In the genomic region with DNA sequence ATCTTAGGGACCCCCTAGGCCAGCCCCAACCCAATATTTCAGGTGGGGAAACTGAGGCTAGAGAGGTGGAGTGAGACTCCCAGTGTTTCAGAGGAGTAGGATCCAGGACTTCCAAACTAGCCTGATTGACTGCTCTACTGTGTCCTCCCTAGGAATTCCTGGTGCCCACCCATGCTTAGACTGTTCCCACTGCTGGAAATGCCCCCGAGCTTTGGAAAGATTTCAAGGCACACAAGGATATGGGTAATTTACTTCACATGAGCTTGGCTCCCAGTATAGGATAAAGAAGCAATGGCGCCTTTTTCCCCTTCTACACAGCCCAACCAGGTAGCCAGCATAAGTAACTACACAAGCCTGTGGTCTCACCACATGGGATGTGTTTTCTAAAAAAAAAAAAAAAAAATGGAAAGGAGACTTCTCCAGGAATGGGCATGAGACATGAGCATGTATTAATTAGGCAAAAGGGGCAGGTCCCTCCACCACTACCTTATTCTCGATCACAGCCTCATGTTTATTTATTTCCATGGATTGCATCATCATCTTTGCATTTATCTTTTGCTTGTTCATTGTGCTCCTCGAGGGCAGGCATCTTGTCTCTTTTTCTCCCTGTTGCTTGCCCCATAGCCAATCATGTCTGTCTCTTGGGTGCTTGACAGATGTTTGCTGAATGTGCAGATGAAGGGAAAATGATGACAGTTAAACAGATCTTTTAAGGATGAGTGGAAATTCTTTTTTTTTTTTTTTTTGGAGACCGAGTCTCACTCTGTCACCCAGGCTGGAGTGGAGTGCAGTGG, we compare ENCODE assay signal across 2 cellular contexts.
TF ChIP-seq lines count a peak whose summit lies in the region.

No MANE protein-coding gene starts in this region.

TF ChIP-seq in HCT116, 20 proteins besides CTCF, POLR2A, EP300 and RAD21 (continued from another document):
- TF ChIP-seq YY1 (IDR thresholded peaks at IDR 0.05; ENCODE audit: extremely low read depth, insufficient replicate concordance, low read depth, low read length): no peak
TF ChIP-seq in HCT116: peak in this region for 1.

TF ChIP-seq in K562, 482 proteins besides CTCF, POLR2A, EP300 and RAD21 (continues in another document):
- TF ChIP-seq, protein P1, sequence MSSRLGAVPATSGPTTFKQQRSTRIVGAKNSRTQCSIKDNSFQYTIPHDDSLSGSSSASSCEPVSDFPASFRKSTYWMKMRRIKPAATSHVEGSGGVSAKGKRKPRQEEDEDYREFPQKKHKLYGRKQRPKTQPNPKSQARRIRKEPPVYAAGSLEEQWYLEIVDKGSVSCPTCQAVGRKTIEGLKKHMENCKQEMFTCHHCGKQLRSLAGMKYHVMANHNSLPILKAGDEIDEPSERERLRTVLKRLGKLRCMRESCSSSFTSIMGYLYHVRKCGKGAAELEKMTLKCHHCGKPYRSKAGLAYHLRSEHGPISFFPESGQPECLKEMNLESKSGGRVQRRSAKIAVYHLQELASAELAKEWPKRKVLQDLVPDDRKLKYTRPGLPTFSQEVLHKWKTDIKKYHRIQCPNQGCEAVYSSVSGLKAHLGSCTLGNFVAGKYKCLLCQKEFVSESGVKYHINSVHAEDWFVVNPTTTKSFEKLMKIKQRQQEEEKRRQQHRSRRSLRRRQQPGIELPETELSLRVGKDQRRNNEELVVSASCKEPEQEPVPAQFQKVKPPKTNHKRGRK (tag; IDR thresholded peaks at IDR 0.05): no peak
- TF ChIP-seq MTF1 (CRISPR knock-in tag; IDR thresholded peaks at IDR 0.05; ENCODE audit: borderline replicate concordance): no peak
- TF ChIP-seq POLR2AphosphoS5 (IDR thresholded peaks at IDR 0.05; ENCODE audit: control insufficient read depth, insufficient read depth, low read depth, low read length): no peak
- no peak for TF ChIP-seq ZNF507 (tag; conservative IDR thresholded peaks at IDR 0.05)
- peak; percentile 37; the same call in 1 of the 2 replicates for TF ChIP-seq C11orf30 (IDR thresholded peaks at IDR 0.05; ENCODE audit: low read depth)
- TF ChIP-seq, protein P2, sequence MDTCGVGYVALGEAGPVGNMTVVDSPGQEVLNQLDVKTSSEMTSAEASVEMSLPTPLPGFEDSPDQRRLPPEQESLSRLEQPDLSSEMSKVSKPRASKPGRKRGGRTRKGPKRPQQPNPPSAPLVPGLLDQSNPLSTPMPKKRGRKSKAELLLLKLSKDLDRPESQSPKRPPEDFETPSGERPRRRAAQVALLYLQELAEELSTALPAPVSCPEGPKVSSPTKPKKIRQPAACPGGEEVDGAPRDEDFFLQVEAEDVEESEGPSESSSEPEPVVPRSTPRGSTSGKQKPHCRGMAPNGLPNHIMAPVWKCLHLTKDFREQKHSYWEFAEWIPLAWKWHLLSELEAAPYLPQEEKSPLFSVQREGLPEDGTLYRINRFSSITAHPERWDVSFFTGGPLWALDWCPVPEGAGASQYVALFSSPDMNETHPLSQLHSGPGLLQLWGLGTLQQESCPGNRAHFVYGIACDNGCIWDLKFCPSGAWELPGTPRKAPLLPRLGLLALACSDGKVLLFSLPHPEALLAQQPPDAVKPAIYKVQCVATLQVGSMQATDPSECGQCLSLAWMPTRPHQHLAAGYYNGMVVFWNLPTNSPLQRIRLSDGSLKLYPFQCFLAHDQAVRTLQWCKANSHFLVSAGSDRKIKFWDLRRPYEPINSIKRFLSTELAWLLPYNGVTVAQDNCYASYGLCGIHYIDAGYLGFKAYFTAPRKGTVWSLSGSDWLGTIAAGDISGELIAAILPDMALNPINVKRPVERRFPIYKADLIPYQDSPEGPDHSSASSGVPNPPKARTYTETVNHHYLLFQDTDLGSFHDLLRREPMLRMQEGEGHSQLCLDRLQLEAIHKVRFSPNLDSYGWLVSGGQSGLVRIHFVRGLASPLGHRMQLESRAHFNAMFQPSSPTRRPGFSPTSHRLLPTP (IDR thresholded peaks at IDR 0.05; ENCODE audit: borderline replicate concordance, extremely low read depth, insufficient read length): no peak
- no peak for TF ChIP-seq ZZZ3 (IDR thresholded peaks at IDR 0.05)
- no peak for TF ChIP-seq SMAD4 (CRISPR knock-in tag; conservative IDR thresholded peaks at IDR 0.05)
- TF ChIP-seq, protein P3, sequence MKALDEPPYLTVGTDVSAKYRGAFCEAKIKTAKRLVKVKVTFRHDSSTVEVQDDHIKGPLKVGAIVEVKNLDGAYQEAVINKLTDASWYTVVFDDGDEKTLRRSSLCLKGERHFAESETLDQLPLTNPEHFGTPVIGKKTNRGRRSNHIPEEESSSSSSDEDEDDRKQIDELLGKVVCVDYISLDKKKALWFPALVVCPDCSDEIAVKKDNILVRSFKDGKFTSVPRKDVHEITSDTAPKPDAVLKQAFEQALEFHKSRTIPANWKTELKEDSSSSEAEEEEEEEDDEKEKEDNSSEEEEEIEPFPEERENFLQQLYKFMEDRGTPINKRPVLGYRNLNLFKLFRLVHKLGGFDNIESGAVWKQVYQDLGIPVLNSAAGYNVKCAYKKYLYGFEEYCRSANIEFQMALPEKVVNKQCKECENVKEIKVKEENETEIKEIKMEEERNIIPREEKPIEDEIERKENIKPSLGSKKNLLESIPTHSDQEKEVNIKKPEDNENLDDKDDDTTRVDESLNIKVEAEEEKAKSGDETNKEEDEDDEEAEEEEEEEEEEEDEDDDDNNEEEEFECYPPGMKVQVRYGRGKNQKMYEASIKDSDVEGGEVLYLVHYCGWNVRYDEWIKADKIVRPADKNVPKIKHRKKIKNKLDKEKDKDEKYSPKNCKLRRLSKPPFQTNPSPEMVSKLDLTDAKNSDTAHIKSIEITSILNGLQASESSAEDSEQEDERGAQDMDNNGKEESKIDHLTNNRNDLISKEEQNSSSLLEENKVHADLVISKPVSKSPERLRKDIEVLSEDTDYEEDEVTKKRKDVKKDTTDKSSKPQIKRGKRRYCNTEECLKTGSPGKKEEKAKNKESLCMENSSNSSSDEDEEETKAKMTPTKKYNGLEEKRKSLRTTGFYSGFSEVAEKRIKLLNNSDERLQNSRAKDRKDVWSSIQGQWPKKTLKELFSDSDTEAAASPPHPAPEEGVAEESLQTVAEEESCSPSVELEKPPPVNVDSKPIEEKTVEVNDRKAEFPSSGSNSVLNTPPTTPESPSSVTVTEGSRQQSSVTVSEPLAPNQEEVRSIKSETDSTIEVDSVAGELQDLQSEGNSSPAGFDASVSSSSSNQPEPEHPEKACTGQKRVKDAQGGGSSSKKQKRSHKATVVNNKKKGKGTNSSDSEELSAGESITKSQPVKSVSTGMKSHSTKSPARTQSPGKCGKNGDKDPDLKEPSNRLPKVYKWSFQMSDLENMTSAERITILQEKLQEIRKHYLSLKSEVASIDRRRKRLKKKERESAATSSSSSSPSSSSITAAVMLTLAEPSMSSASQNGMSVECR (CRISPR knock-in tag; IDR thresholded peaks at IDR 0.05): no peak
- TF ChIP-seq FOXK2 (conservative IDR thresholded peaks at IDR 0.05 in 1 of 2, IDR thresholded peaks at IDR 0.05 in 1 of 2; ENCODE audit: low read depth in 2 of 2): no peak
- TF ChIP-seq JUNB (CRISPR knock-in tag; conservative IDR thresholded peaks at IDR 0.05): no peak
- no peak for TF ChIP-seq NFXL1 (CRISPR knock-in tag; IDR thresholded peaks at IDR 0.05)
- no peak for TF ChIP-seq TBP (optimal IDR thresholded peaks at IDR 0.05; ENCODE audit: low read depth, low read length)
- no peak for TF ChIP-seq SNIP1 (IDR thresholded peaks at IDR 0.05; ENCODE audit: low read depth)
- no peak for TF ChIP-seq ZNF583 (CRISPR knock-in tag; IDR thresholded peaks at IDR 0.05)
- no peak for TF ChIP-seq ZNF717 (CRISPR knock-in tag; IDR thresholded peaks at IDR 0.05)
- peak; percentile 12; the same call in 1 of the 2 replicates for TF ChIP-seq SOX6 (IDR thresholded peaks at IDR 0.05)
- peak; percentile 26; the same call in 1 of the 2 replicates for TF ChIP-seq RBFOX2 (IDR thresholded peaks at IDR 0.05; ENCODE audit: low read depth, low read length)
- TF ChIP-seq, protein P4, sequence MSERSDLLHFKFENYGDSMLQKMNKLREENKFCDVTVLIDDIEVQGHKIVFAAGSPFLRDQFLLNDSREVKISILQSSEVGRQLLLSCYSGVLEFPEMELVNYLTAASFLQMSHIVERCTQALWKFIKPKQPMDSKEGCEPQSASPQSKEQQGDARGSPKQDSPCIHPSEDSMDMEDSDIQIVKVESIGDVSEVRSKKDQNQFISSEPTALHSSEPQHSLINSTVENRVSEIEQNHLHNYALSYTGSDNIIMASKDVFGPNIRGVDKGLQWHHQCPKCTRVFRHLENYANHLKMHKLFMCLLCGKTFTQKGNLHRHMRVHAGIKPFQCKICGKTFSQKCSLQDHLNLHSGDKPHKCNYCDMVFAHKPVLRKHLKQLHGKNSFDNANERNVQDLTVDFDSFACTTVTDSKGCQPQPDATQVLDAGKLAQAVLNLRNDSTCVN (CRISPR knock-in tag; IDR thresholded peaks at IDR 0.05): no peak
- no peak for TF ChIP-seq ZBED1 (IDR thresholded peaks at IDR 0.05)
- no peak for TF ChIP-seq PHB (CRISPR knock-in tag; IDR thresholded peaks at IDR 0.05)
- TF ChIP-seq ZNF239 (CRISPR knock-in tag; IDR thresholded peaks at IDR 0.05): no peak
- no peak for TF ChIP-seq ZNF24 (IDR thresholded peaks at IDR 0.05)
- TF ChIP-seq, protein P5, sequence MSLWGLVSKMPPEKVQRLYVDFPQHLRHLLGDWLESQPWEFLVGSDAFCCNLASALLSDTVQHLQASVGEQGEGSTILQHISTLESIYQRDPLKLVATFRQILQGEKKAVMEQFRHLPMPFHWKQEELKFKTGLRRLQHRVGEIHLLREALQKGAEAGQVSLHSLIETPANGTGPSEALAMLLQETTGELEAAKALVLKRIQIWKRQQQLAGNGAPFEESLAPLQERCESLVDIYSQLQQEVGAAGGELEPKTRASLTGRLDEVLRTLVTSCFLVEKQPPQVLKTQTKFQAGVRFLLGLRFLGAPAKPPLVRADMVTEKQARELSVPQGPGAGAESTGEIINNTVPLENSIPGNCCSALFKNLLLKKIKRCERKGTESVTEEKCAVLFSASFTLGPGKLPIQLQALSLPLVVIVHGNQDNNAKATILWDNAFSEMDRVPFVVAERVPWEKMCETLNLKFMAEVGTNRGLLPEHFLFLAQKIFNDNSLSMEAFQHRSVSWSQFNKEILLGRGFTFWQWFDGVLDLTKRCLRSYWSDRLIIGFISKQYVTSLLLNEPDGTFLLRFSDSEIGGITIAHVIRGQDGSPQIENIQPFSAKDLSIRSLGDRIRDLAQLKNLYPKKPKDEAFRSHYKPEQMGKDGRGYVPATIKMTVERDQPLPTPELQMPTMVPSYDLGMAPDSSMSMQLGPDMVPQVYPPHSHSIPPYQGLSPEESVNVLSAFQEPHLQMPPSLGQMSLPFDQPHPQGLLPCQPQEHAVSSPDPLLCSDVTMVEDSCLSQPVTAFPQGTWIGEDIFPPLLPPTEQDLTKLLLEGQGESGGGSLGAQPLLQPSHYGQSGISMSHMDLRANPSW (CRISPR knock-in tag; IDR thresholded peaks at IDR 0.05): no peak
- TF ChIP-seq KAT2B (IDR thresholded peaks at IDR 0.05; ENCODE audit: low read depth, low read length): no peak
- TF ChIP-seq BRD4 (IDR thresholded peaks at IDR 0.05): no peak
- TF ChIP-seq, protein P6, sequence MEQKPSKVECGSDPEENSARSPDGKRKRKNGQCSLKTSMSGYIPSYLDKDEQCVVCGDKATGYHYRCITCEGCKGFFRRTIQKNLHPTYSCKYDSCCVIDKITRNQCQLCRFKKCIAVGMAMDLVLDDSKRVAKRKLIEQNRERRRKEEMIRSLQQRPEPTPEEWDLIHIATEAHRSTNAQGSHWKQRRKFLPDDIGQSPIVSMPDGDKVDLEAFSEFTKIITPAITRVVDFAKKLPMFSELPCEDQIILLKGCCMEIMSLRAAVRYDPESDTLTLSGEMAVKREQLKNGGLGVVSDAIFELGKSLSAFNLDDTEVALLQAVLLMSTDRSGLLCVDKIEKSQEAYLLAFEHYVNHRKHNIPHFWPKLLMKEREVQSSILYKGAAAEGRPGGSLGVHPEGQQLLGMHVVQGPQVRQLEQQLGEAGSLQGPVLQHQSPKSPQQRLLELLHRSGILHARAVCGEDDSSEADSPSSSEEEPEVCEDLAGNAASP (IDR thresholded peaks at IDR 0.05): no peak
- TF ChIP-seq ARID2 (IDR thresholded peaks at IDR 0.05): no peak
- TF ChIP-seq ZNF431 (CRISPR knock-in tag; IDR thresholded peaks at IDR 0.05): no peak
- peak; percentile 59; the same call in 1 of the 2 replicates for TF ChIP-seq ATF7 (IDR thresholded peaks at IDR 0.05)
- TF ChIP-seq BMI1 (IDR thresholded peaks at IDR 0.05; ENCODE audit: low read length): no peak
- no peak for TF ChIP-seq MCM5 (IDR thresholded peaks at IDR 0.05; ENCODE audit: low read depth)
- TF ChIP-seq, protein P7, sequence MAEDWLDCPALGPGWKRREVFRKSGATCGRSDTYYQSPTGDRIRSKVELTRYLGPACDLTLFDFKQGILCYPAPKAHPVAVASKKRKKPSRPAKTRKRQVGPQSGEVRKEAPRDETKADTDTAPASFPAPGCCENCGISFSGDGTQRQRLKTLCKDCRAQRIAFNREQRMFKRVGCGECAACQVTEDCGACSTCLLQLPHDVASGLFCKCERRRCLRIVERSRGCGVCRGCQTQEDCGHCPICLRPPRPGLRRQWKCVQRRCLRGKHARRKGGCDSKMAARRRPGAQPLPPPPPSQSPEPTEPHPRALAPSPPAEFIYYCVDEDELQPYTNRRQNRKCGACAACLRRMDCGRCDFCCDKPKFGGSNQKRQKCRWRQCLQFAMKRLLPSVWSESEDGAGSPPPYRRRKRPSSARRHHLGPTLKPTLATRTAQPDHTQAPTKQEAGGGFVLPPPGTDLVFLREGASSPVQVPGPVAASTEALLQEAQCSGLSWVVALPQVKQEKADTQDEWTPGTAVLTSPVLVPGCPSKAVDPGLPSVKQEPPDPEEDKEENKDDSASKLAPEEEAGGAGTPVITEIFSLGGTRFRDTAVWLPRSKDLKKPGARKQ (CRISPR knock-in tag; IDR thresholded peaks at IDR 0.05): no peak
- TF ChIP-seq, protein P8, sequence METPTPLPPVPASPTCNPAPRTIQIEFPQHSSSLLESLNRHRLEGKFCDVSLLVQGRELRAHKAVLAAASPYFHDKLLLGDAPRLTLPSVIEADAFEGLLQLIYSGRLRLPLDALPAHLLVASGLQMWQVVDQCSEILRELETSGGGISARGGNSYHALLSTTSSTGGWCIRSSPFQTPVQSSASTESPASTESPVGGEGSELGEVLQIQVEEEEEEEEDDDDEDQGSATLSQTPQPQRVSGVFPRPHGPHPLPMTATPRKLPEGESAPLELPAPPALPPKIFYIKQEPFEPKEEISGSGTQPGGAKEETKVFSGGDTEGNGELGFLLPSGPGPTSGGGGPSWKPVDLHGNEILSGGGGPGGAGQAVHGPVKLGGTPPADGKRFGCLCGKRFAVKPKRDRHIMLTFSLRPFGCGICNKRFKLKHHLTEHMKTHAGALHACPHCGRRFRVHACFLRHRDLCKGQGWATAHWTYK (CRISPR knock-in tag; IDR thresholded peaks at IDR 0.05): no peak
- TF ChIP-seq ZNF384 (IDR thresholded peaks at IDR 0.05; ENCODE audit: low read depth, low read length): peak; percentile 10; the same call in 1 of the 2 replicates
- no peak for TF ChIP-seq SRSF7 (optimal IDR thresholded peaks at IDR 0.05; ENCODE audit: low read depth, low read length)
- TF ChIP-seq THRAP3 (IDR thresholded peaks at IDR 0.05; ENCODE audit: borderline replicate concordance): no peak
- peak; percentile 84 for TF ChIP-seq CEBPB (tag; IDR thresholded peaks at IDR 0.05)
- no peak for TF ChIP-seq EGR1 (conservative IDR thresholded peaks at IDR 0.05)
- TF ChIP-seq, protein P9, sequence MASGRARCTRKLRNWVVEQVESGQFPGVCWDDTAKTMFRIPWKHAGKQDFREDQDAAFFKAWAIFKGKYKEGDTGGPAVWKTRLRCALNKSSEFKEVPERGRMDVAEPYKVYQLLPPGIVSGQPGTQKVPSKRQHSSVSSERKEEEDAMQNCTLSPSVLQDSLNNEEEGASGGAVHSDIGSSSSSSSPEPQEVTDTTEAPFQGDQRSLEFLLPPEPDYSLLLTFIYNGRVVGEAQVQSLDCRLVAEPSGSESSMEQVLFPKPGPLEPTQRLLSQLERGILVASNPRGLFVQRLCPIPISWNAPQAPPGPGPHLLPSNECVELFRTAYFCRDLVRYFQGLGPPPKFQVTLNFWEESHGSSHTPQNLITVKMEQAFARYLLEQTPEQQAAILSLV (tag; IDR thresholded peaks at IDR 0.05): peak; percentile 92
- TF ChIP-seq MYC (IDR thresholded peaks at IDR 0.05; ENCODE audit: low read depth, low read length): 0 out of 2 replicates have a peak, but pooled peaks have one; percentile 28
- no peak for TF ChIP-seq MYC (CRISPR knock-in tag; IDR thresholded peaks at IDR 0.05; ENCODE audit: borderline replicate concordance, low read depth)
- no peak for TF ChIP-seq NFATC3 (IDR thresholded peaks at IDR 0.05)
